Comparison of ENCODE assay signal across 12 cellular contexts in the genomic region with DNA sequence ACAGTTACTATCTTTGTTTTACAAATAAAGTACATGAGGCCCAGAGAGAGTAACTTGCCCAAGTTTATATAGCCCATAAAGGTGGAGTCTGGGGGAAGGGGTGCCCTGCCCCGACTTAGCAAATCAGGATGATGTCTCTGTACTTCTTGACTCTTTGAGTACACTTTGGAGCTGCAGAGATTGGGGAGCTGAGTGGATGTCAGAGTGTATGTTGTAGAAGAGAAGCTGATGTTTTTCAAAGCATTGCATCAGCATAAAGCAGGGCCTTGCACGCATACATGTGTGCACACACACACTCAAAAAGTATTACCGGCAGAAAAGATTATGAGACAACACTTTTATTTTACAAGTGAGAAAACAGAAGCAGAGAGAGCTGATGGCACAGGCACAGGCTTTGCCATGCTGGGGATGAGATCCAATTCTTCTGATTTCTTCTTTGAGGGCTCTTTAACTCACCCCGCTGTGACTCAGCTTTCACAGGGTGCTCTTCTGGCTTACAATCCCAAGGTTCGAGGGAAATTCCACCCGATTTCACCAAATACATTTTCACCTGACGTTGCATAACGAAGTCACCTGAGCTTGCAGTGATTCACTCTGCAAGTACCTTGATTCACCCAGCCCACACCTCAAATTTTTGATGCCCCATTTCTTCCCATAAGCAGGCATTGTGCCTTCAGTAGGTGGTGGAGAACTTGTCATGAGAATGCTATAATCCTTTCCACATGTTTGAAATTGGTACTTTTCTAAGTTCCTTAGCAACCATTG.
DNase-seq lines count a peak whose midpoint lies in the region; FAIRE-seq and TF ChIP-seq lines count a peak whose summit lies in the region.
"Had no signal": no experiment of that assay in that cellular context is flagged by ENCODE, and none has a peak within 500 bp of the region (broad histone marks: within the 10 kb centered on the region; RNA-seq: fewer than 3 reads in every experiment).

No MANE protein-coding gene starts in this region.

- peaks cover 4% of the 10 kb centered on the region for H3K27me3 Mint-ChIP-seq in endothelial cell (ENCODE audit: unreplicated experiment)

- no peaks in the 10 kb centered on the region for H3K9me3 ChIP-seq in mesodermal cell (ENCODE audit: control insufficient read depth, low read length)
- H3K9me3 ChIP-seq: left ventricle myocardium inferior, thyroid gland had no signal

- no peak overlapping the region for H2AFZ ChIP-seq in ACC112 (ENCODE audit: low read length, unreplicated experiment)

- no peak for FAIRE-seq in frontal cortex (lab: Jason Lieb, UNC)

- DNase-seq in LHCN-M2 (ENCODE audit: low read depth), result peak; percentile 31
- DNase-seq in endothelial cell (ENCODE audit: low spot score), result no peak
- no peak for DNase-seq in frontal cortex (ENCODE audit: low spot score in 2 of 2)
- DNase-seq in COLO668 (lab: John Stamatoyannopoulos, UW; ENCODE audit: unreplicated experiment), result no peak
- DNase-seq in AG08395 (ENCODE audit: low spot score), result no peak
- no peak for DNase-seq in inferior parietal cortex (ENCODE audit: extremely low spot score)
- DNase-seq: cortex of kidney, glutamatergic neuron, left ventricle myocardium inferior, thyroid gland had no signal

- H3K4me3 ChIP-seq in ACC112 (ENCODE audit: low read depth, low read length) (peak overlapping the region; percentile 36; the same call in 1 of the 2 replicates), mesodermal cell (ENCODE audit: extremely low read depth, insufficient read depth, low read length, poor library complexity, severe bottlenecking) (no peak overlapping the region)
- H3K4me3 ChIP-seq: left ventricle myocardium inferior, thyroid gland had no signal

- no peaks in the 10 kb centered on the region for H3K27me3 ChIP-seq in ACC112 (ENCODE audit: insufficient read depth, low read length)
- H3K27me3 ChIP-seq: thyroid gland had no signal

- 92% methylated on average over 6 of the region's 8 CpGs for WGBS in mesodermal cell (ENCODE audit: insufficient coverage in 2 of 2), 2 experiments

- H3K79me2 ChIP-seq in ACC112 (ENCODE audit: control insufficient read depth, insufficient read depth, low read length, unreplicated experiment), result peaks cover 7% of the 10 kb centered on the region

- H3K4me1 ChIP-seq in ACC112 (ENCODE audit: control insufficient read depth, insufficient read depth, low read length, unreplicated experiment) (peaks cover 80% of the 10 kb centered on the region), mesodermal cell (ENCODE audit: control insufficient read depth, insufficient read depth, low read length, poor library complexity, severe bottlenecking) (peaks cover 30% of the 10 kb centered on the region)
- H3K4me1 ChIP-seq: left ventricle myocardium inferior, thyroid gland had no signal

- no peaks in the 10 kb centered on the region; the same call in 1 of the 2 replicates for H3K36me3 ChIP-seq in ACC112 (ENCODE audit: insufficient read depth, low read length)
- H3K36me3 ChIP-seq in mesodermal cell (ENCODE audit: control insufficient read depth, insufficient read depth, low read length), result no peaks in the 10 kb centered on the region
- H3K36me3 ChIP-seq: left ventricle myocardium inferior, thyroid gland had no signal

- no peak overlapping the region for H3K4me3 Mint-ChIP-seq in endothelial cell (ENCODE audit: unreplicated experiment)

- no peak for TF ChIP-seq CTCF in endothelial cell (IDR thresholded peaks at IDR 0.05; ENCODE audit: unreplicated experiment)

- H3K27ac ChIP-seq in ACC112 (ENCODE audit: low read depth, low read length) (peak overlapping the region; percentile 100), mesodermal cell (ENCODE audit: low read depth, low read length, severe bottlenecking) (peak overlapping the region; percentile 96)
- H3K27ac ChIP-seq: left ventricle myocardium inferior, thyroid gland had no signal

- H3K36me3 Mint-ChIP-seq in endothelial cell (ENCODE audit: low read depth, unreplicated experiment), result no peaks in the 10 kb centered on the region

- peaks cover 15% of the 10 kb centered on the region for H3K4me1 Mint-ChIP-seq in endothelial cell (ENCODE audit: unreplicated experiment)

- H3K27ac Mint-ChIP-seq in endothelial cell (ENCODE audit: unreplicated experiment), result peak overlapping the region; percentile 88

- no peaks in the 10 kb centered on the region for H3K9me3 Mint-ChIP-seq in endothelial cell (ENCODE audit: unreplicated experiment)
